8 cellular contexts compared by ENCODE assay signal in the genomic region with DNA sequence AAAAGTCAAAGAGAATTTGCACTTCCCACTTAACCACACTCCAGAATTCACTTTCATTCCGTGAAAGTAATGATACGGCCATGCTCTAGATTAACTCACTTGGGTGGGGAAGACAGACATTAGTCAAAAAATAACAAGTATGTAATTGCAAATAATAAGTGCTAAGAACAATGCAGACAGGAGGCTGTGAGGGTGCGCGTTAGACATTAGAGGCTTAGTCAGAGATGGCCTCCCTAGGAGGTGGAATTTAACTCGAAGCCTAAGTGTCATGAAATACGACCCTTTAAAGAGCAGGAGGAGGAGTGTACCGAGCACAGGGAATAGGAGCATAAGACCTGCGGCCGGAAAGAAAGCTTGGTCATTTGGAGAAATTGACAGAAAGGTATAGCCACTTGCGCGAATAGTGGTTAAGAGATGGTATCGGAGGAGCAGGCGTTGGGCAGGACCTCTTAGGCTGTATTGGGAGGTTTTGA. TPM values are rescaled to one million over a fixed set of nuclear protein-coding genes. Genes with fewer than 3 reads are reported as not detected.
DNase-seq lines count a peak whose midpoint lies in the region; ATAC-seq and TF ChIP-seq lines count a peak whose summit lies in the region.

No MANE protein-coding gene starts in this region.

- ATAC-seq in GM18867 (IDR thresholded peaks at IDR 0.05; ENCODE audit: unreplicated experiment) (peak; percentile 11), GM18519 (IDR thresholded peaks at IDR 0.05; ENCODE audit: low FRiP score, unreplicated experiment) (no peak)
- peak; percentile 37 to 44 for ATAC-seq in activated naive CD4-positive, alpha-beta T cell treated with anti-CD3 and anti-CD28 coated beads, Interleukin-2, amount 50 U/mL, for 72 hours

- TF ChIP-seq CTCF in MM.1S (IDR thresholded peaks at IDR 0.05; ENCODE audit: low read length) (no peak), stomach (IDR thresholded peaks at IDR 0.05) (no peak)

- H3K9me3 ChIP-seq in MM.1S (replicated peaks; ENCODE audit: insufficient read depth, low read length), result no peaks in the 10 kb centered on the region
- H3K9me3 ChIP-seq in stomach, result no peaks in the 10 kb centered on the region

- H3K9me2 ChIP-seq in MM.1S (replicated peaks; ENCODE audit: insufficient read depth, low read length), result no peaks in the 10 kb centered on the region

- H3K4me1 Mint-ChIP-seq in immature natural killer cell, result peaks cover 14 to 18% of the 10 kb centered on the region in 2 donors

- H3K9ac ChIP-seq in MM.1S (ENCODE audit: low read length), result peak overlapping the region; percentile 70

- H3K4me1 ChIP-seq in MM.1S (ENCODE audit: low read length) (peaks cover 5% of the 10 kb centered on the region; the same call in 1 of the 2 replicates), stomach (peaks cover 17 to 39% (median 29%) of the 10 kb centered on the region in 4 donors)

- H2AFZ ChIP-seq in MM.1S (ENCODE audit: low read length), result peak overlapping the region; percentile 39

- no peak overlapping the region for H3K4me3 Mint-ChIP-seq in immature natural killer cell

- H3K79me2 ChIP-seq in MM.1S (ENCODE audit: low read length), result peaks cover 56% of the 10 kb centered on the region

- no peaks in the 10 kb centered on the region for H3K27me3 ChIP-seq in MM.1S (replicated peaks; ENCODE audit: insufficient read depth, low read length)
- H3K27me3 ChIP-seq in stomach, result no peaks in the 10 kb centered on the region

- H3K36me3 Mint-ChIP-seq in activated naive CD4-positive, alpha-beta T cell treated with anti-CD3 and anti-CD28 coated beads, Interleukin-2, amount 50 U/mL, for 72 hours, result peaks cover 11 to 25% of the 10 kb centered on the region in 2 donors
- H3K36me3 Mint-ChIP-seq in immature natural killer cell, result peaks cover 8 to 21% (median 21%) of the 10 kb centered on the region in 3 donors

- H3K36me3 ChIP-seq in MM.1S (replicated peaks; ENCODE audit: insufficient read depth, low read length), result no peaks in the 10 kb centered on the region
- H3K36me3 ChIP-seq in stomach, result peaks cover 14 to 33% (median 32%) of the 10 kb centered on the region in 4 donors

- TF ChIP-seq POLR2A in stomach (IDR thresholded peaks at IDR 0.05), result no peak

- no peak overlapping the region for H3K27ac Mint-ChIP-seq in activated naive CD4-positive, alpha-beta T cell treated with anti-CD3 and anti-CD28 coated beads, Interleukin-2, amount 50 U/mL, for 72 hours
- H3K27ac Mint-ChIP-seq in immature natural killer cell, result no peak overlapping the region

- H3K4me3 ChIP-seq in MM.1S (ENCODE audit: low read length) (peak overlapping the region; percentile 81), stomach (peak overlapping the region; percentile 71 to 95 (median 72))

- peak overlapping the region; percentile 55; the same call in 1 of the 2 replicates for H3K27ac ChIP-seq in MM.1S (ENCODE audit: low read length)
- peak overlapping the region; percentile 76 to 92 (median 88) for H3K27ac ChIP-seq in stomach

- 1% methylated on average over 13 of the region's 13 CpGs for WGBS in stomach, 5 donors

- DNase-seq in AG20443 (ENCODE audit: low spot score), result peak; percentile 25
- no peak for DNase-seq in MM.1S
- peak in 1 of 2 donors; percentile 17 for DNase-seq in activated naive CD4-positive, alpha-beta T cell treated with anti-CD3 and anti-CD28 coated beads, Interleukin-2, amount 50 U/mL, for 72 hours (ENCODE audit: low spot score in 2 of 2)
- peak in 2 of 3 donors; percentile 8 to 9 for DNase-seq in immature natural killer cell
- DNase-seq in stomach, result no peak
- no peak for DNase-seq in SHP77 (lab: John Stamatoyannopoulos, UW)

- H4K20me1 ChIP-seq in MM.1S (ENCODE audit: insufficient read depth, low read length), result no peaks in the 10 kb centered on the region

- no peaks in the 10 kb centered on the region for H3K9me3 Mint-ChIP-seq in activated naive CD4-positive, alpha-beta T cell treated with anti-CD3 and anti-CD28 coated beads, Interleukin-2, amount 50 U/mL, for 72 hours
- no peaks in the 10 kb centered on the region for H3K9me3 Mint-ChIP-seq in immature natural killer cell

- TF ChIP-seq EP300 in stomach (IDR thresholded peaks at IDR 0.05), result no peak

- intact Hi-C loops in stomach (cut with DNase I; ENCODE audit: low total_unique reads), result no loop called here

- peak overlapping the region; percentile 71 for H3K4me2 ChIP-seq in MM.1S (ENCODE audit: low read depth, low read length)

- H3K27me3 Mint-ChIP-seq in immature natural killer cell (ENCODE audit: low read depth in 3 of 3), result peaks cover 0 to 7% (median 2%) of the 10 kb centered on the region in 3 donors

- no peaks in the 10 kb centered on the region for H3F3A ChIP-seq in MM.1S (ENCODE audit: insufficient read depth, low read length)

RNA-seq across cellular contexts. Expression of a gene that starts 0.6 kb away (rescaled TPM):
- 10 to 100 TPM; 43.9 to 56.2 TPM for total RNA-seq in activated naive CD4-positive, alpha-beta T cell treated with anti-CD3 and anti-CD28 coated beads, Interleukin-2, amount 50 U/mL, for 72 hours
- polyA plus RNA-seq in immature natural killer cell (10 to 100 TPM; 29.5 to 46.1 (median 39.1) TPM), stomach (10 to 100 TPM; 27.5 to 55.4 (median 44.1) TPM)
- 10 to 100 TPM in 3 of 5 donors, not detected in 2; 10.9 to 34.8 (median 22.4) TPM for total RNA-seq in stomach

Comparison
In these comparisons a context has a peak if more than half of its experiments do, and no peak if none do; other contexts are left out.
1. DNase-seq: peak in AG20443 (single experiment) and immature natural killer cell (2 of 3); none in MM.1S (single experiment), stomach (single experiment) and SHP77 (0 of 2).